ENCODE assay signal across 9 cellular contexts in the genomic region with DNA sequence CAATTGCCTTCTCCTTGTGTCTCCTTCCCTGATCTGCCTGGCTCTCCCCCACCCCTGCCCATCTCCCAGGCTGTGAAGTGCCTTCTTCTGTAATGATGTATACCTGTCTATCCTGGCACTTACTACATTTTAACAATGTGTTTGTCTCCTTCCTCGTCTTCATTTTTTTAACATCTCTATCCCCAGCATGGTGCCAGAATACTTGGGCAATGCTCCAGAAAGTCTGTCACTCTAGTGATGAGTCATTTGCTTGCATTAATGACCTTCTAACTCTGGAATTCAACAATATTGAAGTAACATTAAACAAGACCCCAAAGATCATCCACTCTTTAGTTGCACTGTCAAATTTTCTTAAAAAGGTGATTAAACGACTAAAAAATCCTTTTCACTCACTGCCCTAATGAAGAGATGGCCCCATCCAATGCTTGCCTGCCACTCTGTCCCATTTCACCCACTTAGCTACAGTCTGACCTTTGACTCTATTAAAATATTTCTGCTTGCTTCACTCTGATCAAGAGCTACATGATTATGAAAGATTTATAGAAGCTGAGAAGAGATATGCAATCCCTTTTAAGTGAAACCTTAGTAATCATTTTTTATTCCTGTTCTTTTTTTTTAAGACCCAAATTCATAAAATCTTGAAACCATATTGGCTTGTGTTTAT. TPM values are rescaled to one million over a fixed set of nuclear protein-coding genes. Genes with fewer than 3 reads are reported as not detected.
DNase-seq lines count a peak whose midpoint lies in the region; ATAC-seq, FAIRE-seq and TF ChIP-seq lines count a peak whose summit lies in the region.
"Had no signal": no experiment of that assay in that cellular context is flagged by ENCODE, and none has a peak within 500 bp of the region (broad histone marks: within the 10 kb centered on the region; RNA-seq: fewer than 3 reads in every experiment).

No MANE protein-coding gene starts in this region.

- 11 to 35% (median 31%) methylated on average over 2 of the region's 2 CpGs for WGBS in small intestine, 3 donors

- CTCF ChIA-PET in RWPE1 (lab: Yijun Ruan, JAX), result interaction anchor here (0.6 kb wide), 1 partner anchor 569 kb away, joined by 4 read pairs; no protein-coding TSS in a partner anchor

- H3K4me3 ChIP-seq in small intestine (ENCODE audit: low read depth in 1 of 2, low read length in 2 of 2), result no peak overlapping the region

- H3K36me3 ChIP-seq in small intestine (ENCODE audit: control insufficient read depth in 2 of 2, insufficient read depth in 2 of 2, low read length in 2 of 2), result no peaks in the 10 kb centered on the region

- peak; percentile 46 for ATAC-seq in foreskin keratinocyte
- no peak for ATAC-seq in HG03469 (IDR thresholded peaks at IDR 0.05; ENCODE audit: unreplicated experiment)

- peaks cover 7% of the 10 kb centered on the region for H3K4me1 ChIP-seq in foreskin keratinocyte
- H3K4me1 ChIP-seq in small intestine (ENCODE audit: control insufficient read depth in 2 of 2, insufficient read depth in 1 of 2, low read depth in 1 of 2, low read length in 1 of 2), result no peaks in the 10 kb centered on the region

- POLR2A ChIA-PET in RWPE1 (lab: Yijun Ruan, JAX; ENCODE audit: low non-redundant PET), result no interaction called here

- H3K27ac ChIP-seq in RWPE1 (no peak overlapping the region), foreskin keratinocyte (no peak overlapping the region), small intestine (ENCODE audit: low read depth in 1 of 2, low read length in 1 of 2) (no peak overlapping the region)

- H3K27me3 ChIP-seq in foreskin keratinocyte (no peaks in the 10 kb centered on the region), small intestine (ENCODE audit: control insufficient read depth in 2 of 2, insufficient read depth in 2 of 2, low read length in 2 of 2) (no peaks in the 10 kb centered on the region)

- DNase-seq in NCI-H2196 (lab: John Stamatoyannopoulos, UW; ENCODE audit: unreplicated experiment) (peak; percentile 24), NCI-H2196 treated with DMSO at 0.1 percent for 48 hours (lab: John Stamatoyannopoulos, UW; ENCODE audit: unreplicated experiment) (no peak), RWPE1 (ENCODE audit: low spot score) (peak; percentile 45), foreskin keratinocyte (peak in 1 of 2 donors; percentile 61), small intestine (peak; percentile 78), epidermal melanocyte (ENCODE audit: insufficient read length, low spot score) (no peak), midbrain (lab: John Stamatoyannopoulos, UW) (no peak)
- DNase-seq: activated CD8-positive, alpha-beta memory T cell treated with anti-CD3 and anti-CD28 coated beads, Interleukin-2, amount 50 U/mL, for 4 hours had no signal

- no peak for FAIRE-seq in small intestine (lab: Jason Lieb, UNC)

- TF ChIP-seq CTCF in RWPE1 (conservative IDR thresholded peaks at IDR 0.05; ENCODE audit: low read depth) (no peak), foreskin keratinocyte (conservative IDR thresholded peaks at IDR 0.05) (no peak)

- no peaks in the 10 kb centered on the region for H3K9me3 ChIP-seq in small intestine (ENCODE audit: control insufficient read depth, low read depth)

RNA-seq across cellular contexts. Expression of gene KLHL31, which starts 7.7 kb away (rescaled TPM):
- total RNA-seq in foreskin keratinocyte, result 0.10 and 0.18 TPM in 2 replicates
- polyA plus RNA-seq in foreskin keratinocyte (0.03 and 0.04 TPM in 2 replicates), small intestine (under 1 TPM; 0.22 to 0.57 (median 0.27) TPM)

Comparison
In these comparisons a context has a peak if more than half of its experiments do, and no peak if none do; other contexts are left out.
1. DNase-seq: peak in NCI-H2196 (single experiment), RWPE1 (single experiment) and small intestine (single experiment); none in NCI-H2196 treated with DMSO at 0.1 percent for 48 hours (single experiment), epidermal melanocyte (single experiment) and midbrain (single experiment).